1 cellular context compared by ENCODE assay signal in the genomic region with DNA sequence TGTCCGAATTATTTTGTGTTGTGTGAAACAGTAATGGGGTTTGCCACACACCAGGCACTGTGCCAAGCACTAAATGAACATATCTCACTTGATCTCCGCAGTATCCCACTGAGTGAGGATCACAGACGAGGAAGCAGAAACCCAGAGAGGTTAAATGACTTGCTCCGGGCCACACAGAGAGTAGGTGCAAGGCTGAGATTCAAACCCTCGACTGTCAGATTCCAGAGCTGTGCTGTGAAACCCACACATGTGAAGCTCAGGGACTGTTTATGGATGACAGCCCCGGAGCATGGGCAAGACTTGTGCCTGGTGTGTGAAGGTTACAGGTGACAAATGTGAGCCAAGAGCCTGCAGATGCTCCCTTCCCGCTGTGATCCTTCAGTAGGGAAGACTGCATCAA.
TF ChIP-seq lines count a peak whose summit lies in the region.

No MANE protein-coding gene starts in this region.

TF ChIP-seq in SK-N-SH treated with all-trans-retinoic acid at 6 μM for 48 hours, 23 proteins besides CTCF, POLR2A, EP300 and RAD21 (continued from another document):
- TF ChIP-seq, protein P1, sequence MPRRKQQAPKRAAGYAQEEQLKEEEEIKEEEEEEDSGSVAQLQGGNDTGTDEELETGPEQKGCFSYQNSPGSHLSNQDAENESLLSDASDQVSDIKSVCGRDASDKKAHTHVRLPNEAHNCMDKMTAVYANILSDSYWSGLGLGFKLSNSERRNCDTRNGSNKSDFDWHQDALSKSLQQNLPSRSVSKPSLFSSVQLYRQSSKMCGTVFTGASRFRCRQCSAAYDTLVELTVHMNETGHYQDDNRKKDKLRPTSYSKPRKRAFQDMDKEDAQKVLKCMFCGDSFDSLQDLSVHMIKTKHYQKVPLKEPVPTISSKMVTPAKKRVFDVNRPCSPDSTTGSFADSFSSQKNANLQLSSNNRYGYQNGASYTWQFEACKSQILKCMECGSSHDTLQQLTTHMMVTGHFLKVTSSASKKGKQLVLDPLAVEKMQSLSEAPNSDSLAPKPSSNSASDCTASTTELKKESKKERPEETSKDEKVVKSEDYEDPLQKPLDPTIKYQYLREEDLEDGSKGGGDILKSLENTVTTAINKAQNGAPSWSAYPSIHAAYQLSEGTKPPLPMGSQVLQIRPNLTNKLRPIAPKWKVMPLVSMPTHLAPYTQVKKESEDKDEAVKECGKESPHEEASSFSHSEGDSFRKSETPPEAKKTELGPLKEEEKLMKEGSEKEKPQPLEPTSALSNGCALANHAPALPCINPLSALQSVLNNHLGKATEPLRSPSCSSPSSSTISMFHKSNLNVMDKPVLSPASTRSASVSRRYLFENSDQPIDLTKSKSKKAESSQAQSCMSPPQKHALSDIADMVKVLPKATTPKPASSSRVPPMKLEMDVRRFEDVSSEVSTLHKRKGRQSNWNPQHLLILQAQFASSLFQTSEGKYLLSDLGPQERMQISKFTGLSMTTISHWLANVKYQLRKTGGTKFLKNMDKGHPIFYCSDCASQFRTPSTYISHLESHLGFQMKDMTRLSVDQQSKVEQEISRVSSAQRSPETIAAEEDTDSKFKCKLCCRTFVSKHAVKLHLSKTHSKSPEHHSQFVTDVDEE (CRISPR knock-in tag; IDR thresholded peaks at IDR 0.05), result no peak
